Comparison of ENCODE assay signal across 15 cellular contexts in the genomic region with DNA sequence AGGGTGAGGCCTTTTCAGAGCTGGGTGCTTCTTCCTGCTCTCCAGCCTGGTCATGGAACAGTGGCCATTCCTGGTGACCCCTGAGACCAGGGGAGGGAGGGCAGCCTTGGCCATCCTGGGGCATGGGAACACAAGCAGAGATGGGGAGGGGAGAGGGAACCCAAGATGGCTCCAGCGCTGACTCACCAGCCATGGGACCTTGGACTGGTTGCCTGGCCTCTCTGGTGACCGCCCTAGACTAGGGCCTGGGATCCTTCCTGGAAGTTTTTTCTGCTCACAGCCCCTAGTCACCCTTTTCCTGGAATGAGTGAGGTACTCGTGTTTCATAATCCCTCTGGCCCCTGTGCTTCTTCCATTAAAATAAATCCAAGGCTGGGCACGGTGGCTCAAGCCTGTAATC. TPM values are rescaled to one million over a fixed set of nuclear protein-coding genes. Genes with fewer than 3 reads are reported as not detected.
"Had no signal": no experiment of that assay in that cellular context is flagged by ENCODE, and none has a peak within 500 bp of the region (broad histone marks: within the 10 kb centered on the region; RNA-seq: fewer than 3 reads in every experiment).

No MANE protein-coding gene starts in this region.

- H3K9me3 ChIP-seq: heart left ventricle, pancreas, thyroid gland, uterus had no signal

- H3K4me3 Mint-ChIP-seq: activated CD4-positive, alpha-beta memory T cell treated with anti-CD3 and anti-CD28 coated beads, Interleukin-2, amount 10 ng/mL, durations not matched to agents 7 days and 5 days; activated naive CD4-positive, alpha-beta T cell treated with anti-CD3 and anti-CD28 coated beads, Interleukin-2, amount 10 ng/mL, durations not matched to agents 7 days and 5 days; activated T-cell treated with anti-CD3 and anti-CD28 coated beads, Interleukin-2, amount 50 U/mL, for 24 hours; effector memory CD8-positive, alpha-beta T cell; mesothelial cell of epicardium; stimulated activated memory B cell treated with anti-CD40 and anti-IgM and Interleukin-4, amounts not matched to agents 10 μg/mL and 1 μg/mL and 100 μg/mL, for 72 hours had no signal

- H3K36me3 ChIP-seq: pancreas, thyroid gland, uterus had no signal

- H3K27ac ChIP-seq: pancreas, uterus had no signal

- H3K27me3 ChIP-seq: thyroid gland, uterus had no signal

- DNase-seq: activated CD4-positive, alpha-beta memory T cell treated with anti-CD3 and anti-CD28 coated beads, Interleukin-2, amount 10 ng/mL, durations not matched to agents 7 days and 5 days; activated CD4-positive, alpha-beta T cell treated with anti-CD3 and anti-CD28 coated beads for 4 hours; activated naive CD4-positive, alpha-beta T cell treated with anti-CD3 and anti-CD28 coated beads, Interleukin-2, amount 10 ng/mL, durations not matched to agents 7 days and 5 days; activated T-cell treated with anti-CD3 and anti-CD28 coated beads, Interleukin-2, amount 50 U/mL, for 24 hours; dermis blood vessel endothelial cell; effector memory CD8-positive, alpha-beta T cell; foreskin melanocyte; heart left ventricle; pancreas; stimulated activated CD4-positive, alpha-beta T cell treated with anti-CD3 and anti-CD28 coated beads, Interleukin-2, amount 100 ng/mL, for 48 hours; thyroid gland; uterus had no signal

- ATAC-seq: effector memory CD8-positive, alpha-beta T cell; heart left ventricle; pancreas; stimulated activated memory B cell treated with anti-CD40 and anti-IgM and Interleukin-4, amounts not matched to agents 10 μg/mL and 1 μg/mL and 100 μg/mL, for 72 hours had no signal

- H3K36me3 Mint-ChIP-seq: mesothelial cell of epicardium; stimulated activated memory B cell treated with anti-CD40 and anti-IgM and Interleukin-4, amounts not matched to agents 10 μg/mL and 1 μg/mL and 100 μg/mL, for 72 hours had no signal

- H3K9me3 Mint-ChIP-seq: activated CD4-positive, alpha-beta memory T cell treated with anti-CD3 and anti-CD28 coated beads, Interleukin-2, amount 10 ng/mL, durations not matched to agents 7 days and 5 days; activated naive CD4-positive, alpha-beta T cell treated with anti-CD3 and anti-CD28 coated beads, Interleukin-2, amount 10 ng/mL, durations not matched to agents 7 days and 5 days; activated T-cell treated with anti-CD3 and anti-CD28 coated beads, Interleukin-2, amount 50 U/mL, for 24 hours; effector memory CD8-positive, alpha-beta T cell; mesothelial cell of epicardium; stimulated activated memory B cell treated with anti-CD40 and anti-IgM and Interleukin-4, amounts not matched to agents 10 μg/mL and 1 μg/mL and 100 μg/mL, for 72 hours had no signal

- H3K27ac Mint-ChIP-seq: activated CD4-positive, alpha-beta memory T cell treated with anti-CD3 and anti-CD28 coated beads, Interleukin-2, amount 10 ng/mL, durations not matched to agents 7 days and 5 days; activated naive CD4-positive, alpha-beta T cell treated with anti-CD3 and anti-CD28 coated beads, Interleukin-2, amount 10 ng/mL, durations not matched to agents 7 days and 5 days; activated T-cell treated with anti-CD3 and anti-CD28 coated beads, Interleukin-2, amount 50 U/mL, for 24 hours; effector memory CD8-positive, alpha-beta T cell; mesothelial cell of epicardium; stimulated activated memory B cell treated with anti-CD40 and anti-IgM and Interleukin-4, amounts not matched to agents 10 μg/mL and 1 μg/mL and 100 μg/mL, for 72 hours had no signal

- H3K4me3 ChIP-seq: heart left ventricle, pancreas, thyroid gland, uterus had no signal

RNA-seq across cellular contexts. Expression of a gene that starts 14.1 kb away (rescaled TPM):
- total RNA-seq: activated CD4-positive, alpha-beta memory T cell treated with anti-CD3 and anti-CD28 coated beads, Interleukin-2, amount 10 ng/mL, durations not matched to agents 7 days and 5 days; chondrocyte; mesothelial cell of epicardium had no signal
